ENCODE assay signal across 4 cellular contexts in genomic region chr11:75350122-75350742, GRCh38.
TF ChIP-seq lines count a peak whose summit lies in the region.

No MANE protein-coding gene starts in this region.

TF ChIP-seq in SK-N-SH, 30 proteins besides CTCF, POLR2A, EP300 and RAD21:
- TF ChIP-seq TCF12 (IDR thresholded peaks at IDR 0.05) (no peak), MAX (IDR thresholded peaks at IDR 0.05; ENCODE audit: low read depth) (no peak), ELF1 (IDR thresholded peaks at IDR 0.05) (no peak), POLR2AphosphoS5 (IDR thresholded peaks at IDR 0.05; ENCODE audit: low read depth, low read length) (no peak), USF2 (IDR thresholded peaks at IDR 0.05; ENCODE audit: borderline replicate concordance, low read depth, low read length) (no peak), RCOR1 (IDR thresholded peaks at IDR 0.05; ENCODE audit: low read length) (no peak), CHD2 (IDR thresholded peaks at IDR 0.05; ENCODE audit: low read length, partially characterized antibody) (no peak), FOXM1 (IDR thresholded peaks at IDR 0.05; ENCODE audit: low read depth) (no peak)

TF ChIP-seq in SK-N-SH treated with all-trans-retinoic acid at 6 μM for 48 hours, 23 proteins besides CTCF, POLR2A, EP300 and RAD21:
- TF ChIP-seq ZNF8 (CRISPR knock-in tag; IDR thresholded peaks at IDR 0.05) = no peak
- no peak for TF ChIP-seq PATZ1 (CRISPR knock-in tag; IDR thresholded peaks at IDR 0.05; ENCODE audit: borderline replicate concordance)
- no peak for TF ChIP-seq ISL1 (CRISPR knock-in tag; IDR thresholded peaks at IDR 0.05)
- no peak for TF ChIP-seq ZNF565 (CRISPR knock-in tag; conservative IDR thresholded peaks at IDR 0.05; ENCODE audit: low read depth)
- no peak for TF ChIP-seq CREB5 (CRISPR knock-in tag; IDR thresholded peaks at IDR 0.05; ENCODE audit: low read depth)
- TF ChIP-seq TCF4 (CRISPR knock-in tag; IDR thresholded peaks at IDR 0.05; ENCODE audit: borderline replicate concordance) = no peak
- TF ChIP-seq ESRRG (CRISPR knock-in tag; IDR thresholded peaks at IDR 0.05) = no peak

TF ChIP-seq in HepG2, 621 proteins besides CTCF, POLR2A, EP300 and RAD21 (continues in another document):
- TF ChIP-seq RBFOX2 (IDR thresholded peaks at IDR 0.05; ENCODE audit: low read depth, low read length) (no peak), ZBTB20 (CRISPR knock-in tag; IDR thresholded peaks at IDR 0.05; ENCODE audit: borderline replicate concordance, low read depth) (no peak), ZNF781 (CRISPR knock-in tag; IDR thresholded peaks at IDR 0.05; ENCODE audit: borderline replicate concordance, not compliant biosample characterization) (no peak), ELF1 (CRISPR knock-in tag; IDR thresholded peaks at IDR 0.05) (no peak), ZNF234 (CRISPR knock-in tag; conservative IDR thresholded peaks at IDR 0.05) (no peak), SP1 (IDR thresholded peaks at IDR 0.05) (no peak), SP1 (CRISPR knock-in tag; IDR thresholded peaks at IDR 0.05) (no peak), ZNF350 (CRISPR knock-in tag; IDR thresholded peaks at IDR 0.05; ENCODE audit: borderline replicate concordance, low read depth) (no peak), KAT8 (CRISPR knock-in tag; IDR thresholded peaks at IDR 0.05) (no peak), CHD4 (IDR thresholded peaks at IDR 0.05; ENCODE audit: borderline replicate concordance, low read length) (no peak), ZSCAN20 (CRISPR knock-in tag; IDR thresholded peaks at IDR 0.05; ENCODE audit: borderline replicate concordance) (no peak), AGO2 (optimal IDR thresholded peaks at IDR 0.05; ENCODE audit: low read depth, low read length) (no peak), MAFF (IDR thresholded peaks at IDR 0.05; ENCODE audit: low read depth, low read length) (no peak), HNRNPH1 (optimal IDR thresholded peaks at IDR 0.05; ENCODE audit: low read depth, low read length) (no peak), FOXA3 (CRISPR knock-in tag; IDR thresholded peaks at IDR 0.05) (no peak), ZNF619 (CRISPR knock-in tag; IDR thresholded peaks at IDR 0.05) (no peak), ZNF567 (CRISPR knock-in tag; IDR thresholded peaks at IDR 0.05; ENCODE audit: borderline replicate concordance) (no peak), SNAPC2 (CRISPR knock-in tag; IDR thresholded peaks at IDR 0.05) (0 out of 2 replicates have a peak, but pooled peaks have one; percentile 57), TSC22D2 (CRISPR knock-in tag; IDR thresholded peaks at IDR 0.05; ENCODE audit: borderline replicate concordance) (no peak), ZKSCAN8 (CRISPR knock-in tag; IDR thresholded peaks at IDR 0.05; ENCODE audit: borderline replicate concordance) (no peak), ZNF607 (CRISPR knock-in tag; IDR thresholded peaks at IDR 0.05; ENCODE audit: borderline replicate concordance) (0 out of 2 replicates have a peak, but pooled peaks have one; percentile 40), ZNF557 (CRISPR knock-in tag; IDR thresholded peaks at IDR 0.05) (no peak), PATZ1 (CRISPR knock-in tag; IDR thresholded peaks at IDR 0.05) (no peak), ZNF3 (CRISPR knock-in tag; IDR thresholded peaks at IDR 0.05) (no peak), FOXA1 (IDR thresholded peaks at IDR 0.05) (no peak), FOXA1 (CRISPR knock-in tag; IDR thresholded peaks at IDR 0.05) (no peak), TOPORS (CRISPR knock-in tag; IDR thresholded peaks at IDR 0.05) (0 out of 2 replicates have a peak, but pooled peaks have one; percentile 12), ZBTB1 (CRISPR knock-in tag; IDR thresholded peaks at IDR 0.05; ENCODE audit: borderline replicate concordance) (no peak), NFAT5 (CRISPR knock-in tag; IDR thresholded peaks at IDR 0.05) (no peak)

TF ChIP-seq in GM12891, 5 proteins besides CTCF, POLR2A, EP300 and RAD21:
- TF ChIP-seq PAX5 (IDR thresholded peaks at IDR 0.05; ENCODE audit: insufficient read depth, low read length, severe bottlenecking) (no peak), TAF1 (IDR thresholded peaks at IDR 0.05; ENCODE audit: low read depth, low read length) (no peak), POU2F2 (IDR thresholded peaks at IDR 0.05; ENCODE audit: low read depth, low read length) (no peak), SPI1 (IDR thresholded peaks at IDR 0.05; ENCODE audit: low read depth, low read length) (no peak), POLR2AphosphoS5 (IDR thresholded peaks at IDR 0.05; ENCODE audit: low read depth, low read length) (no peak)
